Comparison of ENCODE assay signal across 17 cellular contexts in the genomic region with DNA sequence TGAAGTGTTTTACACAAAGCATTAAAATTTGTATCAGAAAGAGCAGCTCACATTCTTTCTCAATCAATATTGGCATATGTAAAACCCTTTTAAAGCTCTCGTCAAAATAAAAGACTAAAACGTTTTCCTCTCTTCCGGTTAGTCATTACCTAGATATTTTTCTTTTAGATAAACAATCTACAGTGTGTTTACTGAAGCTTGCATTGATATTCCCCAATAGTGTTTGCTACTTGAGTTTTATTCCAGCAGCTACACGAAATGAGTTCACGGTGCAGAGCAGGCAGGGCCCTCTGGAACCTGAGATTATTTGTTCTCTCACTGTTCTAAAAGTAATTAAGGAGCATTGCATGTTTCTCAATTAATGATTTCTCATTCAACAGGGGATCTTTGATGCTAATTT.
"Had no signal": no experiment of that assay in that cellular context is flagged by ENCODE, and none has a peak within 500 bp of the region (broad histone marks: within the 10 kb centered on the region; RNA-seq: fewer than 3 reads in every experiment).

No MANE protein-coding gene starts in this region.

- H3K27ac Mint-ChIP-seq: naive thymus-derived CD8-positive, alpha-beta T cell had no signal

- H3K4me3 Mint-ChIP-seq: naive thymus-derived CD8-positive, alpha-beta T cell had no signal

- H3K4me3 ChIP-seq: esophagus squamous epithelium, hepatocyte, mucosa of descending colon, psoas muscle, right atrium auricular region had no signal

- FAIRE-seq: small intestine had no signal

- H2AFZ ChIP-seq: hepatocyte had no signal

- H3K4me2 ChIP-seq: hepatocyte had no signal

- DNase-seq: cortex of kidney; effector memory CD4-positive, alpha-beta T cell; esophagus squamous epithelium; foreskin keratinocyte; head of caudate nucleus; left colon; mammary epithelial cell; mucosa of descending colon; naive thymus-derived CD8-positive, alpha-beta T cell; psoas muscle; small intestine; stimulated activated CD4-positive, alpha-beta T cell treated with anti-CD3 and anti-CD28 coated beads, Interleukin-12 subunit alpha, Interleukin-12 subunit beta, amount 100 ng/mL, for 4 hours; stimulated activated naive CD4-positive, alpha-beta T cell treated with Interleukin-2 at 50 U/mL for 16 hours; trophoblast cell had no signal

- H3K27ac ChIP-seq: esophagus squamous epithelium, foreskin keratinocyte, hepatocyte, neutrophil, psoas muscle, right atrium auricular region had no signal

- H3K27me3 Mint-ChIP-seq: naive thymus-derived CD8-positive, alpha-beta T cell had no signal

- H3K4me1 Mint-ChIP-seq: naive thymus-derived CD8-positive, alpha-beta T cell had no signal

- H3K79me2 ChIP-seq: hepatocyte had no signal

- H3K9me3 ChIP-seq: esophagus squamous epithelium, mucosa of descending colon, neutrophil, psoas muscle, right atrium auricular region had no signal

- ATAC-seq: foreskin keratinocyte; left colon; mucosa of descending colon; naive thymus-derived CD8-positive, alpha-beta T cell; psoas muscle had no signal

- H3K27me3 ChIP-seq: esophagus squamous epithelium, foreskin keratinocyte, hepatocyte, neutrophil, right atrium auricular region had no signal

- H3K36me3 ChIP-seq: esophagus squamous epithelium, neutrophil, right atrium auricular region had no signal

- H3K4me1 ChIP-seq: esophagus squamous epithelium, foreskin keratinocyte, psoas muscle, right atrium auricular region had no signal
